Comparison of ENCODE assay signal across 27 cellular contexts in the genomic region with DNA sequence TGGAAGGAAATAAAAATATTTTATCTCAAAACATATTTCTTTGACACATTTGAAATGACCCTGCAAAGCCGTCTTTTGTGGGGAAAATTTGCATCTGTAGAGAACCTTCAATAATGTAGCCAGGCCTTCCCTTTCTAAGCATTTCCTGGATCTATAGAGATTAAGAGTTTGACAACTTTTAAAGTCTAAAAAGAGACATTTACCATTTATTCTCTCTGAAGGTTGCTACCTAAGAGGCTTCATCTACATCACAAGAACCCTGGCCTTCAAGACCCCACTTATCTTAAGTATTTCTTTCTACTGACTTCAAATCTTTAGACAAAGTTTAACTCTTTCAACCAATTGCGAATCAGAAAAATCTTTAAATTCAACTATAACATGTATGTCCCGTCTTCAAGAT.
A peak's percentile ranks its signal among the peaks of the same experiment; 100 is the strongest.
DNase-seq lines count a peak whose midpoint lies in the region; ATAC-seq, FAIRE-seq and TF ChIP-seq lines count a peak whose summit lies in the region.
"Had no signal": no experiment of that assay in that cellular context is flagged by ENCODE, and none has a peak within 500 bp of the region (broad histone marks: within the 10 kb centered on the region; RNA-seq: fewer than 3 reads in every experiment).

No MANE protein-coding gene starts in this region.

- peaks cover 23% of the 10 kb centered on the region for H3F3A ChIP-seq in neural progenitor cell (ENCODE audit: low read depth)

- H3K4me2 ChIP-seq in neural progenitor cell, result peak overlapping the region; percentile 46
- H3K4me2 ChIP-seq: KMS-11 had no signal

- H3K27ac Mint-ChIP-seq in endodermal cell (peak overlapping the region; percentile 67), neural progenitor cell (no peak overlapping the region)
- no peak overlapping the region for H3K27ac Mint-ChIP-seq in activated CD8-positive, alpha-beta T cell treated with anti-CD3 and anti-CD28 coated beads, Interleukin-2, amount 10 ng/mL, durations not matched to agents 7 days and 5 days
- H3K27ac Mint-ChIP-seq: B cell; CD8-positive, alpha-beta memory T cell; IgD-negative memory B cell had no signal

- H3K4me3 ChIP-seq in HUES6 (ENCODE audit: low read depth, low read length), result peak overlapping the region; percentile 44; the same call in 1 of the 2 replicates
- no peak overlapping the region for H3K4me3 ChIP-seq in endodermal cell (ENCODE audit: low read length)
- H3K4me3 ChIP-seq in neural progenitor cell, result no peak overlapping the region
- H3K4me3 ChIP-seq: Peyer's patch, SK-N-MC had no signal

- H4K20me1 ChIP-seq in neural progenitor cell (ENCODE audit: low read depth), result no peaks in the 10 kb centered on the region

- CTCF ChIA-PET in activated CD8-positive, alpha-beta T cell treated with anti-CD3 and anti-CD28 coated beads, Interleukin-2, amount 10 ng/mL, durations not matched to agents 7 days and 5 days (lab: Charles Lee), result no interaction called here

- H3K36me3 ChIP-seq in HUES6 (ENCODE audit: control insufficient read depth, insufficient read depth, low read length), result peaks cover 43% of the 10 kb centered on the region; the same call in 1 of the 2 replicates
- H3K36me3 ChIP-seq in endodermal cell (ENCODE audit: control insufficient read depth, insufficient read depth, low read length), result no peaks in the 10 kb centered on the region
- H3K36me3 ChIP-seq in neural progenitor cell, result no peaks in the 10 kb centered on the region
- H3K36me3 ChIP-seq: Peyer's patch had no signal

- TF ChIP-seq CTCF in D721Med (IDR thresholded peaks at IDR 0.05; ENCODE audit: insufficient read depth, missing control alignments) (no peak), endodermal cell (conservative IDR thresholded peaks at IDR 0.05) (no peak), neural progenitor cell (IDR thresholded peaks at IDR 0.05) (no peak)

- H3K9ac ChIP-seq in HUES6 (ENCODE audit: low read length) (peak overlapping the region; percentile 78), endodermal cell (ENCODE audit: extremely low read depth, low read length, poor library complexity, severe bottlenecking) (no peak overlapping the region), neural progenitor cell (no peak overlapping the region)
- H3K9ac ChIP-seq: KMS-11 had no signal

- H3K27ac ChIP-seq in HUES6 (ENCODE audit: low read depth, low read length) (peak overlapping the region; percentile 95), endodermal cell (ENCODE audit: low read depth, low read length) (no peak overlapping the region), neural progenitor cell (peak overlapping the region; percentile 56)
- H3K27ac ChIP-seq: 22Rv1, C4-2B, KMS-11, Peyer's patch, SK-N-MC had no signal

- peak overlapping the region; percentile 4 for H2AFZ ChIP-seq in neural progenitor cell (replicated peaks)

- H3K9me3 ChIP-seq in HUES6 (ENCODE audit: control insufficient read depth, insufficient read depth, low read depth, low read length) (no peaks in the 10 kb centered on the region), endodermal cell (ENCODE audit: control insufficient read depth, low read length) (no peaks in the 10 kb centered on the region), neural progenitor cell (ENCODE audit: low read depth) (no peaks in the 10 kb centered on the region)
- H3K9me3 ChIP-seq: Peyer's patch had no signal

- WGBS in endodermal cell (ENCODE audit: insufficient coverage in 1 of 2, insufficient read length in 1 of 2), 2 experiments, result 81 to 94% methylated on average over 2 to 3 of the region's 3 CpGs

- no peak for ATAC-seq in activated CD8-positive, alpha-beta T cell treated with anti-CD3 and anti-CD28 coated beads, Interleukin-2, amount 10 ng/mL, durations not matched to agents 7 days and 5 days
- ATAC-seq in HG02763 (IDR thresholded peaks at IDR 0.05; ENCODE audit: unreplicated experiment) (no peak), Right ventricle myocardium superior (ENCODE audit: poor library complexity) (no peak)

- FAIRE-seq in D721Med (lab: Jason Lieb, UNC), result peak; percentile 25
- FAIRE-seq: GM18507 had no signal

- no peaks in the 10 kb centered on the region for H3K27me3 ChIP-seq in HUES6 (ENCODE audit: control insufficient read depth, insufficient read depth, low read length)
- no peaks in the 10 kb centered on the region for H3K27me3 ChIP-seq in endodermal cell (ENCODE audit: control insufficient read depth, insufficient read depth, low read length, poor library complexity, severe bottlenecking)
- H3K27me3 ChIP-seq in neural progenitor cell, result no peaks in the 10 kb centered on the region
- H3K27me3 ChIP-seq: Peyer's patch had no signal

- POLR2A ChIA-PET in activated CD8-positive, alpha-beta T cell treated with anti-CD3 and anti-CD28 coated beads, Interleukin-2, amount 10 ng/mL, durations not matched to agents 7 days and 5 days (lab: Charles Lee), result no interaction called here

- H3K4me1 ChIP-seq in HUES6 (ENCODE audit: control insufficient read depth, insufficient read depth, low read length) (peaks cover 30% of the 10 kb centered on the region), endodermal cell (ENCODE audit: control insufficient read depth, insufficient read depth, low read length) (no peaks in the 10 kb centered on the region), neural progenitor cell (peaks cover 18% of the 10 kb centered on the region)
- H3K4me1 ChIP-seq: Peyer's patch had no signal

- no peaks in the 10 kb centered on the region for H3K27me3 Mint-ChIP-seq in endodermal cell (ENCODE audit: insufficient read depth)
- no peaks in the 10 kb centered on the region for H3K27me3 Mint-ChIP-seq in neural progenitor cell (ENCODE audit: insufficient read depth, low read depth)
- no peaks in the 10 kb centered on the region for H3K27me3 Mint-ChIP-seq in activated CD8-positive, alpha-beta T cell treated with anti-CD3 and anti-CD28 coated beads, Interleukin-2, amount 10 ng/mL, durations not matched to agents 7 days and 5 days (ENCODE audit: low read depth)
- H3K27me3 Mint-ChIP-seq: B cell, IgD-negative memory B cell had no signal

- intact Hi-C loops in Right ventricle myocardium superior (cut with DNase I), result no loop called here

- no peaks in the 10 kb centered on the region for H3K79me2 ChIP-seq in neural progenitor cell (ENCODE audit: low read depth)

- no peak for DNase-seq in D721Med (ENCODE audit: insufficient read length, low spot score)
- no peak for DNase-seq in endodermal cell
- DNase-seq in neural progenitor cell (ENCODE audit: low spot score), result no peak
- no peak for DNase-seq in activated CD8-positive, alpha-beta T cell treated with anti-CD3 and anti-CD28 coated beads, Interleukin-2, amount 10 ng/mL, durations not matched to agents 7 days and 5 days
- DNase-seq in Right ventricle myocardium superior, result no peak
- DNase-seq: CD8-positive, alpha-beta memory T cell; DND-41; HCEC 1CT; NCI-H1048; NCI-H1417; NCI-H1694 treated with DMSO at 0.1 percent for 48 hours; NCI-H2081 treated with DMSO at 0.1 percent for 48 hours; NCI-H2171; NCI-H226; NCI-H510A; NCI-H69; Peyer's patch; SIG-M5 had no signal

- H3K4me3 Mint-ChIP-seq in endodermal cell (no peak overlapping the region), neural progenitor cell (no peak overlapping the region)
- no peak overlapping the region for H3K4me3 Mint-ChIP-seq in activated CD8-positive, alpha-beta T cell treated with anti-CD3 and anti-CD28 coated beads, Interleukin-2, amount 10 ng/mL, durations not matched to agents 7 days and 5 days
- H3K4me3 Mint-ChIP-seq: B cell; CD8-positive, alpha-beta memory T cell; IgD-negative memory B cell had no signal

- H3K36me3 Mint-ChIP-seq in endodermal cell (ENCODE audit: low read depth), result peaks cover 8% of the 10 kb centered on the region
- H3K36me3 Mint-ChIP-seq in neural progenitor cell, result no peaks in the 10 kb centered on the region
- no peaks in the 10 kb centered on the region for H3K36me3 Mint-ChIP-seq in activated CD8-positive, alpha-beta T cell treated with anti-CD3 and anti-CD28 coated beads, Interleukin-2, amount 10 ng/mL, durations not matched to agents 7 days and 5 days (ENCODE audit: low read depth)
- H3K36me3 Mint-ChIP-seq: CD8-positive, alpha-beta memory T cell; IgD-negative memory B cell had no signal

- peaks cover 17% of the 10 kb centered on the region for H3K9me3 Mint-ChIP-seq in endodermal cell
- H3K9me3 Mint-ChIP-seq in neural progenitor cell, result peaks cover 2% of the 10 kb centered on the region
- no peaks in the 10 kb centered on the region for H3K9me3 Mint-ChIP-seq in activated CD8-positive, alpha-beta T cell treated with anti-CD3 and anti-CD28 coated beads, Interleukin-2, amount 10 ng/mL, durations not matched to agents 7 days and 5 days (ENCODE audit: insufficient read depth)
- H3K9me3 Mint-ChIP-seq: IgD-negative memory B cell had no signal

- H3K4me1 Mint-ChIP-seq in endodermal cell (peaks cover 37% of the 10 kb centered on the region), neural progenitor cell (no peaks in the 10 kb centered on the region)
- H3K4me1 Mint-ChIP-seq in activated CD8-positive, alpha-beta T cell treated with anti-CD3 and anti-CD28 coated beads, Interleukin-2, amount 10 ng/mL, durations not matched to agents 7 days and 5 days (ENCODE audit: low read depth), result no peaks in the 10 kb centered on the region
- H3K4me1 Mint-ChIP-seq: B cell; CD8-positive, alpha-beta memory T cell; IgD-negative memory B cell had no signal
